ENCODE assay signal across 8 cellular contexts in genomic region chr13:99087954-99088491, GRCh38.
DNase-seq lines count a peak whose midpoint lies in the region; ATAC-seq and TF ChIP-seq lines count a peak whose summit lies in the region.

No MANE protein-coding gene starts in this region.

- H3K27me3 ChIP-seq in A673 (replicated peaks; ENCODE audit: insufficient read depth, low read depth, low read length, poor library complexity) (no peaks in the 10 kb centered on the region), stomach (peaks cover 0 to 29% (median 0%) of the 10 kb centered on the region in 3 donors)

- WGBS in stomach, 5 donors: 4 to 15% (median 11%) methylated on average over 16 of the region's 16 CpGs

- H3K4me3 ChIP-seq in A673 (ENCODE audit: low read depth, low read length, poor library complexity, severe bottlenecking): peak overlapping the region; percentile 54
- H3K4me3 ChIP-seq in stomach: peak overlapping the region; percentile 75 to 87 (median 82)

- TF ChIP-seq EP300 in stomach (IDR thresholded peaks at IDR 0.05): no peak

- H3K9me3 ChIP-seq in A673 (ENCODE audit: low read depth, low read length, poor library complexity, severe bottlenecking): no peaks in the 10 kb centered on the region
- H3K9me3 ChIP-seq in stomach: no peaks in the 10 kb centered on the region

- peaks cover 24% of the 10 kb centered on the region for H3K4me1 Mint-ChIP-seq in brain

- POLR2A ChIA-PET in A673 (lab: Charles Lee; ENCODE audit: low non-redundant PET): interaction anchor here (0.7 kb wide), 1 partner anchor 472 kb away, joined by 3 read pairs; no protein-coding TSS in a partner anchor

- no peaks in the 10 kb centered on the region for H3K36me3 Mint-ChIP-seq in brain

- ATAC-seq in GM19035 (IDR thresholded peaks at IDR 0.05; ENCODE audit: unreplicated experiment) (peak; percentile 30), HG03159 (IDR thresholded peaks at IDR 0.05; ENCODE audit: unreplicated experiment) (peak; percentile 34), left colon (peak; percentile 36)

- H3K9me3 Mint-ChIP-seq in brain: peaks cover 0 to 5% (median 0%) of the 10 kb centered on the region in 5 experiments

- H3K36me3 ChIP-seq in A673 (ENCODE audit: insufficient read depth, low read length, poor library complexity, severe bottlenecking): no peaks in the 10 kb centered on the region
- no peaks in the 10 kb centered on the region for H3K36me3 ChIP-seq in stomach

- DNase-seq in A673 (ENCODE audit: low spot score) (no peak), RKO (ENCODE audit: low spot score) (peak; percentile 0), left colon (peak in 1 of 2 donors; percentile 45), stomach (no peak), middle frontal gyrus (ENCODE audit: extremely low spot score, low spot score) (no peak)

- peaks cover 50% of the 10 kb centered on the region for H3K27me3 Mint-ChIP-seq in brain

- CTCF ChIA-PET in A673 (lab: Charles Lee): no interaction called here

- BruUV-seq in A673 (replicated peaks; lab: Mats Ljungman, UMichigan): no TSS peak

- intact Hi-C loops in A673 (cut with micrococcal nuclease; ENCODE audit: unreplicated experiment) (no loop called here), left colon (cut with DNase I, micrococcal nuclease) (no loop called here), stomach (cut with DNase I; ENCODE audit: low total_unique reads) (no loop called here)

- H3K27ac Mint-ChIP-seq in brain: peak overlapping the region; percentile 81 to 96 (median 92)

- TF ChIP-seq POLR2A in stomach (IDR thresholded peaks at IDR 0.05): no peak

- H3K4me1 ChIP-seq in A673 (ENCODE audit: insufficient read depth, low read length, poor library complexity, severe bottlenecking) (no peaks in the 10 kb centered on the region), stomach (peaks cover 10 to 36% (median 34%) of the 10 kb centered on the region in 4 donors)

- H3K27ac ChIP-seq in A673 (ENCODE audit: low read depth, low read length, poor library complexity, severe bottlenecking): no peak overlapping the region
- H3K27ac ChIP-seq in stomach: peak overlapping the region; percentile 89 to 97 (median 95)

- TF ChIP-seq CTCF in A673 (conservative IDR thresholded peaks at IDR 0.05; ENCODE audit: low read depth, low read length) (no peak), brain (conservative IDR thresholded peaks at IDR 0.05) (no peak), stomach (IDR thresholded peaks at IDR 0.05) (no peak)

- peak overlapping the region; percentile 97 to 100 (median 98) for H3K4me3 Mint-ChIP-seq in brain
